ENCODE assay signal across 1 cellular context in the genomic region with DNA sequence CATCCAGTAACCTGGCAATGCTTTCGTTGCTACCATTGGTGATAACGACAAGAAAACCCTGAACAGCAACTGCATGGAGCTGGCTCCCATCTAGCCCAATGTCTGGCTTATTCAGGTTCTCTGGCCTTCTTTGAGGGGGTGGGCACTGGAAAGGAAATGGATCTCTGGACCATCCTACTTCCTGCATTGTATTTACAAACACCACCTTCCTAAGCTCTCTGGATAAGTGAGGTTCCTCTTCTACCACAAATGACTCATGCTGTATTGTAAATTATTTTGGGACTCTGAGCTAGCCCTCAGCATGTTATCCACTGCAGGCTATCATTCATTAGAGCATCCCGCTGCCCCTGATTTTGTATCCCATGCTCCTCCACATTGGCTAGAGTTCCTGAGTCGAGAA.
TF ChIP-seq lines count a peak whose summit lies in the region.

No MANE protein-coding gene starts in this region.

TF ChIP-seq in IMR-90, 13 proteins besides CTCF, POLR2A, EP300 and RAD21 (continued from another document):
- TF ChIP-seq BHLHE40 (IDR thresholded peaks at IDR 0.05; ENCODE audit: low read depth, low read length) (no peak), SMC3 (IDR thresholded peaks at IDR 0.05; ENCODE audit: low read depth, low read length) (no peak), NFE2L2 (IDR thresholded peaks at IDR 0.05; ENCODE audit: low read depth, low read length) (no peak), CEBPB (IDR thresholded peaks at IDR 0.05; ENCODE audit: low read depth, low read length) (no peak), RFX5 (IDR thresholded peaks at IDR 0.05; ENCODE audit: low read depth, low read length) (no peak)
